1 cellular context compared by ENCODE assay signal in the genomic region with DNA sequence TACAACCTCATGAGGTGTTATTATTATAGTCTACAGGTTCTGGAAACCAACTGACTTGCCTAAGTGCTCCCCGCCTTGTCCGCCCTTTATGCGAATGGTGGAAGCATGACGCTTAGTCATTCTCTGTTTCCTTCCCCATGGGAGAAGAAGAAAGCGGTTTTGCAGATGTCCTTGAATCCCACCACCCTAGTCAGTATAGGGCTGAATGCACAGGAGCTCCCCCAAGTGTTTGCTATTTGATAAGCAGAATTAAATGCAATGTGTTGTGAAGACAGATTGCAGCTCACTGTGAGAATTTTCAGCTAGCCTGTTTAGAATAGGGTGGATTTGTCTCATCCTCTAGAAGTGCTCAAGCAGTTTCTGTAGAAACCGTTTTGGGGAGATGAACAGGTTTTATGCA.
TF ChIP-seq lines count a peak whose summit lies in the region.

No MANE protein-coding gene starts in this region.

TF ChIP-seq in SK-N-SH, 30 proteins besides CTCF, POLR2A, EP300 and RAD21 (continued from another document):
- TF ChIP-seq, protein P1, sequence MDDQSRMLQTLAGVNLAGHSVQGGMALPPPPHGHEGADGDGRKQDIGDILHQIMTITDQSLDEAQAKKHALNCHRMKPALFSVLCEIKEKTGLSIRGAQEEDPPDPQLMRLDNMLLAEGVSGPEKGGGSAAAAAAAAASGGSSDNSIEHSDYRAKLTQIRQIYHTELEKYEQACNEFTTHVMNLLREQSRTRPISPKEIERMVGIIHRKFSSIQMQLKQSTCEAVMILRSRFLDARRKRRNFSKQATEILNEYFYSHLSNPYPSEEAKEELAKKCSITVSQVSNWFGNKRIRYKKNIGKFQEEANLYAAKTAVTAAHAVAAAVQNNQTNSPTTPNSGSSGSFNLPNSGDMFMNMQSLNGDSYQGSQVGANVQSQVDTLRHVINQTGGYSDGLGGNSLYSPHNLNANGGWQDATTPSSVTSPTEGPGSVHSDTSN (IDR thresholded peaks at IDR 0.05): no peak
- TF ChIP-seq, protein P2, sequence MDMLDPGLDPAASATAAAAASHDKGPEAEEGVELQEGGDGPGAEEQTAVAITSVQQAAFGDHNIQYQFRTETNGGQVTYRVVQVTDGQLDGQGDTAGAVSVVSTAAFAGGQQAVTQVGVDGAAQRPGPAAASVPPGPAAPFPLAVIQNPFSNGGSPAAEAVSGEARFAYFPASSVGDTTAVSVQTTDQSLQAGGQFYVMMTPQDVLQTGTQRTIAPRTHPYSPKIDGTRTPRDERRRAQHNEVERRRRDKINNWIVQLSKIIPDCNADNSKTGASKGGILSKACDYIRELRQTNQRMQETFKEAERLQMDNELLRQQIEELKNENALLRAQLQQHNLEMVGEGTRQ (IDR thresholded peaks at IDR 0.05; ENCODE audit: borderline replicate concordance, low read depth, low read length): no peak
- TF ChIP-seq MXI1 (IDR thresholded peaks at IDR 0.05; ENCODE audit: low read depth, low read length) (no peak), SMC3 (IDR thresholded peaks at IDR 0.05; ENCODE audit: low read depth, low read length) (peak; percentile 7; the same call in 1 of the 2 replicates), FOSL2 (IDR thresholded peaks at IDR 0.05; ENCODE audit: borderline replicate concordance, low read depth) (no peak)
- TF ChIP-seq, protein P3, sequence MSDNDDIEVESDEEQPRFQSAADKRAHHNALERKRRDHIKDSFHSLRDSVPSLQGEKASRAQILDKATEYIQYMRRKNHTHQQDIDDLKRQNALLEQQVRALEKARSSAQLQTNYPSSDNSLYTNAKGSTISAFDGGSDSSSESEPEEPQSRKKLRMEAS (IDR thresholded peaks at IDR 0.05; ENCODE audit: low read depth): no peak
